Comparison of ENCODE assay signal across 9 cellular contexts in genomic region chr16:70573451-70574121, GRCh38. TPM values are rescaled to one million over a fixed set of nuclear protein-coding genes. Genes with fewer than 3 reads are reported as not detected.
DNase-seq lines count a peak whose midpoint lies in the region; ATAC-seq, FAIRE-seq and TF ChIP-seq lines count a peak whose summit lies in the region.
"Had no signal": no experiment of that assay in that cellular context is flagged by ENCODE, and none has a peak within 500 bp of the region (broad histone marks: within the 10 kb centered on the region; RNA-seq: fewer than 3 reads in every experiment).

No MANE protein-coding gene starts in this region.

- TF ChIP-seq POLR2A in GM12892 (IDR thresholded peaks at IDR 0.05; ENCODE audit: low read depth, low read length): no peak; the same call in 1 of the 2 replicates

- no peak for FAIRE-seq in GM12892 (lab: Jason Lieb, UNC)

- no peak overlapping the region for H3K4me3 ChIP-seq in RWPE2 (ENCODE audit: severe bottlenecking)

- no peaks in the 10 kb centered on the region for H3K9me3 Mint-ChIP-seq in natural killer cell treated with Interleukin-12 subunit alpha and Interleukin-12 subunit beta and Interleukin-15 and Interleukin-18, amount 100 ng/mL, for 72 hours
- H3K9me3 Mint-ChIP-seq: T-helper 1 cell treated with Interleukin-12 subunit alpha and Interleukin-12 subunit beta and Interleukin-4 antibody, amounts not matched to agents 30 μg/mL and 1 μg/mL, for 36 hours had no signal

- ATAC-seq in RWPE2 (ENCODE audit: low read depth): no peak
- ATAC-seq in natural killer cell treated with Interleukin-12 subunit alpha and Interleukin-12 subunit beta and Interleukin-15 and Interleukin-18, amount 100 ng/mL, for 72 hours: no peak

- H3K27ac ChIP-seq in RWPE2 (ENCODE audit: poor library complexity, severe bottlenecking): peak overlapping the region; percentile 46

- peaks cover 65% of the 10 kb centered on the region for H3K36me3 ChIP-seq in RWPE2 (ENCODE audit: low read depth)

- H3K4me1 ChIP-seq in RWPE2 (ENCODE audit: insufficient read depth, poor library complexity, severe bottlenecking): peaks cover 15% of the 10 kb centered on the region

- H3K27ac Mint-ChIP-seq in natural killer cell treated with Interleukin-12 subunit alpha and Interleukin-12 subunit beta and Interleukin-15 and Interleukin-18, amount 100 ng/mL, for 72 hours: peak overlapping the region; percentile 31 to 50
- H3K27ac Mint-ChIP-seq: T-helper 1 cell treated with Interleukin-12 subunit alpha and Interleukin-12 subunit beta and Interleukin-4 antibody, amounts not matched to agents 30 μg/mL and 1 μg/mL, for 36 hours had no signal

- peaks cover 11 to 12% of the 10 kb centered on the region in 2 donors for H3K4me1 Mint-ChIP-seq in natural killer cell treated with Interleukin-12 subunit alpha and Interleukin-12 subunit beta and Interleukin-15 and Interleukin-18, amount 100 ng/mL, for 72 hours (ENCODE audit: low read depth in 2 of 2)

- H3K4me3 Mint-ChIP-seq in natural killer cell treated with Interleukin-12 subunit alpha and Interleukin-12 subunit beta and Interleukin-15 and Interleukin-18, amount 100 ng/mL, for 72 hours: no peak overlapping the region
- H3K4me3 Mint-ChIP-seq: T-helper 1 cell treated with Interleukin-12 subunit alpha and Interleukin-12 subunit beta and Interleukin-4 antibody, amounts not matched to agents 30 μg/mL and 1 μg/mL, for 36 hours had no signal

- H3K9me3 ChIP-seq in RWPE2 (ENCODE audit: severe bottlenecking): no peaks in the 10 kb centered on the region

- no peaks in the 10 kb centered on the region for H3K27me3 ChIP-seq in RWPE2 (ENCODE audit: insufficient read depth, poor library complexity, severe bottlenecking)

- peaks cover 31% of the 10 kb centered on the region for H3K36me3 Mint-ChIP-seq in natural killer cell treated with Interleukin-12 subunit alpha and Interleukin-12 subunit beta and Interleukin-15 and Interleukin-18, amount 100 ng/mL, for 72 hours

- peak; percentile 73 for DNase-seq in AG08396 (ENCODE audit: low spot score)
- DNase-seq in RWPE2 (ENCODE audit: low spot score): peak; percentile 37
- peak; percentile 96 for DNase-seq in fibroblast of peridontal ligament (ENCODE audit: extremely low read depth)
- DNase-seq in natural killer cell treated with Interleukin-12 subunit alpha and Interleukin-12 subunit beta and Interleukin-15 and Interleukin-18, amount 100 ng/mL, for 72 hours (ENCODE audit: low spot score): no peak
- DNase-seq in DMS53 treated with DMSO at 0.1 percent for 48 hours (lab: John Stamatoyannopoulos, UW; ENCODE audit: unreplicated experiment): no peak
- DNase-seq in stimulated activated CD4-positive, alpha-beta T cell treated with anti-CD3 and anti-CD28 coated beads, Interleukin-2, amount 100 ng/mL, for 48 hours: no peak
- DNase-seq in GM12892 (ENCODE audit: insufficient read length): no peak
- no peak for DNase-seq in stimulated activated CD4-positive, alpha-beta T cell treated with anti-CD3 and anti-CD28 coated beads, Interleukin-1b, Interleukin-23, amount 100 ng/mL, for 48 hours

- no peaks in the 10 kb centered on the region for H3K27me3 Mint-ChIP-seq in natural killer cell treated with Interleukin-12 subunit alpha and Interleukin-12 subunit beta and Interleukin-15 and Interleukin-18, amount 100 ng/mL, for 72 hours

- TF ChIP-seq CTCF in RWPE2 (IDR thresholded peaks at IDR 0.05; ENCODE audit: poor library complexity, severe bottlenecking): no peak

RNA-seq across cellular contexts. Expression of gene SF3B3, which starts 50.0 kb away (rescaled TPM):
- 100 to 1,000 TPM; 394 to 560 TPM for total RNA-seq in natural killer cell treated with Interleukin-12 subunit alpha and Interleukin-12 subunit beta and Interleukin-15 and Interleukin-18, amount 100 ng/mL, for 72 hours
- 153 TPM for polyA plus RNA-seq in GM12892 (2012; ENCODE audit: missing spikeins)

RNA-seq across cellular contexts. Expression of gene COG4, which starts 50.2 kb away (rescaled TPM):
- 10 to 100 TPM; 39.5 to 54.8 TPM for total RNA-seq in natural killer cell treated with Interleukin-12 subunit alpha and Interleukin-12 subunit beta and Interleukin-15 and Interleukin-18, amount 100 ng/mL, for 72 hours
- polyA plus RNA-seq in GM12892 (2012; ENCODE audit: missing spikeins): 29.7 TPM

Comparison
In these comparisons a context has a peak if more than half of its experiments do, and no peak if none do; other contexts are left out.
1. DNase-seq: peak in AG08396 (single experiment), RWPE2 (single experiment) and fibroblast of peridontal ligament (single experiment); none in natural killer cell treated with Interleukin-12 subunit alpha and Interleukin-12 subunit beta and Interleukin-15 and Interleukin-18, amount 100 ng/mL, for 72 hours (single experiment), DMS53 treated with DMSO at 0.1 percent for 48 hours (single experiment), stimulated activated CD4-positive, alpha-beta T cell treated with anti-CD3 and anti-CD28 coated beads, Interleukin-2, amount 100 ng/mL, for 48 hours (0 of 2), GM12892 (single experiment) and stimulated activated CD4-positive, alpha-beta T cell treated with anti-CD3 and anti-CD28 coated beads, Interleukin-1b, Interleukin-23, amount 100 ng/mL, for 48 hours (single experiment).